ENCODE assay signal across 25 cellular contexts in genomic region chr3:4225005-4225471, GRCh38.
"Had no signal": no experiment of that assay in that cellular context is flagged by ENCODE, and none has a peak within 500 bp of the region (broad histone marks: within the 10 kb centered on the region; RNA-seq: fewer than 3 reads in every experiment).

No MANE protein-coding gene starts in this region.

- H3K4me1 Mint-ChIP-seq: T-cell had no signal

- H3K4me3 ChIP-seq: MG63 had no signal

- H3K27ac Mint-ChIP-seq: T-cell had no signal

- H3K9ac ChIP-seq: SK-N-SH had no signal

- H3K36me3 ChIP-seq: MG63 had no signal

- H3K4me2 ChIP-seq: SK-N-SH had no signal

- ATAC-seq: Panc1, PC-3, T-cell had no signal

- H3K36me3 Mint-ChIP-seq: T-cell had no signal

- DNase-seq: KBM-7, MG63, NCI-H1092, NCI-H1105 treated with DMSO at 0.1 percent for 48 hours, NCI-H1417 treated with DMSO at 0.1 percent for 48 hours, NCI-H146, NCI-H1694 treated with DMSO at 0.1 percent for 48 hours, NCI-H1930, NCI-H2081, NCI-H2107, NCI-H2171, NCI-H226, NCI-H446, NCI-H510A, NCI-H524 treated with DMSO at 0.1 percent for 48 hours, NCI-H69, NCI-H774, PC-3, SHP77, SK-N-SH, SW 1271, T-cell had no signal

- H3K4me3 Mint-ChIP-seq: IgD-negative memory B cell, T-cell had no signal

- H3K27me3 ChIP-seq: MG63 had no signal

- H3K9me3 ChIP-seq: MG63, SK-N-SH had no signal

- H3K9me3 Mint-ChIP-seq: T-cell had no signal

- H3K27ac ChIP-seq: RWPE1 had no signal
